25 cellular contexts compared by ENCODE assay signal in the genomic region with DNA sequence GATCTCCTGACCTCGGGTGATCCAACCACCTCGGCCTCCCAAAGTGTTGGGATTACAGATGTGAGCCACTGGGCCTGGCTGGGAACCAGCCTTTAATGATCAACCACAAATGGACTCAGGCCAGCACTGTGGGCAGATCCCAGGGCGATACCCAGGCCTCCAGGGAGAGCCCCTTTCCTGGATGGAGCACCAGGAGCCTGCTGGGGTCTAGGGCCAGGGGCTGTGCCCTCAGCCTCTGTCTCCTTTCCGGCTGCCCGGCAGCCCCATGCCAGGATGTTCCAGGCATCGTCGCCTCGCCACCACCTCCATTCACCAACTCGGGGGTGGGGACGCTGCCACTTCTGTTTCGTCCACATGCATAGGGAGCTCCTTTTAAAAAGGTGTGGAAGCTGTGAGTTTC. TPM values are rescaled to one million over a fixed set of nuclear protein-coding genes. Genes with fewer than 3 reads are reported as not detected.
A peak's percentile ranks its signal among the peaks of the same experiment; 100 is the strongest.
DNase-seq lines count a peak whose midpoint lies in the region; ATAC-seq and TF ChIP-seq lines count a peak whose summit lies in the region.
"Had no signal": no experiment of that assay in that cellular context is flagged by ENCODE, and none has a peak within 500 bp of the region (broad histone marks: within the 10 kb centered on the region; RNA-seq: fewer than 3 reads in every experiment).

No MANE protein-coding gene starts in this region.

- TF ChIP-seq POLR2A in right lobe of liver (IDR thresholded peaks at IDR 0.05) = no peak

- TF ChIP-seq CTCF in BJ (IDR thresholded peaks at IDR 0.05; ENCODE audit: insufficient read depth, low read depth, low read length) = no peak
- TF ChIP-seq CTCF in right lobe of liver (IDR thresholded peaks at IDR 0.05) = no peak

- 59% methylated on average over 3 of the region's 11 CpGs for WGBS in right lobe of liver (ENCODE audit: insufficient coverage, low coverage, low lambda C conversion rate, missing lambda C conversion rate)

- intact Hi-C loops in right lobe of liver (cut with DNase I) = no loop called here
- intact Hi-C loops in sciatic nerve (cut with DNase I) = no loop called here

- H3K4me3 ChIP-seq in BJ (ENCODE audit: low read depth, low read length) = peak overlapping the region; percentile 63
- H3K4me3 ChIP-seq in right lobe of liver = no peak overlapping the region
- H3K4me3 ChIP-seq: GM12878, SJSA1 had no signal

- CTCF ChIA-PET in BJ (lab: Yijun Ruan, JAX) = no interaction called here

- ATAC-seq in right lobe of liver (peak; percentile 26 to 34 (median 30)), sciatic nerve (peak; percentile 0)
- ATAC-seq: GM12878 had no signal

- peaks cover 0 to 20% (median 2%) of the 10 kb centered on the region in 4 donors for H3K4me1 ChIP-seq in right lobe of liver
- H3K4me1 ChIP-seq: parathyroid adenoma, SJSA1 had no signal

- no peaks in the 10 kb centered on the region for H3K9me3 ChIP-seq in right lobe of liver
- H3K9me3 ChIP-seq: testis had no signal

- DNase-seq in BJ (ENCODE audit: low read depth) (no peak), ecto neural progenitor cell (ENCODE audit: low spot score) (peak; percentile 39), right lobe of liver (peak in 1 of 3 donors; percentile 52), sciatic nerve (ENCODE audit: low spot score) (no peak), pons (ENCODE audit: low spot score) (no peak), DMS 273 treated with DMSO at 0.1 percent for 48 hours (lab: John Stamatoyannopoulos, UW) (no peak), GM19238 (ENCODE audit: insufficient read length, low spot score) (no peak)
- no peak for DNase-seq in stimulated activated CD4-positive, alpha-beta T cell treated with anti-CD3 and anti-CD28 coated beads, Interleukin-1b, Interleukin-23, amount 100 ng/mL, for 48 hours
- DNase-seq: activated CD4-positive, alpha-beta T cell treated with anti-CD3 and anti-CD28 coated beads for 4 hours; activated naive CD4-positive, alpha-beta T cell treated with anti-CD3 and anti-CD28 coated beads, Interleukin-2, amount 50 U/mL, for 16 hours; effector CD4-positive, alpha-beta T cell; KG1; NCI-H1092 treated with DMSO at 0.1 percent for 48 hours; NCI-H187 treated with DMSO at 0.1 percent for 48 hours; NCI-H2171 treated with DMSO at 0.1 percent for 48 hours; NCI-H510A; stimulated activated naive CD4-positive, alpha-beta T cell; T1000; testis had no signal

- H3K27me3 ChIP-seq in BJ (ENCODE audit: control insufficient read depth, insufficient read depth, low read length) (no peaks in the 10 kb centered on the region), right lobe of liver (no peaks in the 10 kb centered on the region)
- H3K27me3 ChIP-seq: SJSA1, testis had no signal

- H3K36me3 ChIP-seq in BJ (ENCODE audit: control insufficient read depth, insufficient read depth, low read length) = no peaks in the 10 kb centered on the region; the same call in 1 of the 2 replicates
- no peaks in the 10 kb centered on the region for H3K36me3 ChIP-seq in right lobe of liver
- H3K36me3 ChIP-seq: SJSA1 had no signal

- H3K27ac ChIP-seq in right lobe of liver = no peak overlapping the region
- H3K27ac ChIP-seq: parathyroid adenoma, SJSA1, testis, VCaP had no signal

- POLR2A ChIA-PET in BJ (lab: Charles Lee) = no interaction called here

RNA-seq across cellular contexts. Expression of a gene that starts 2.3 kb away (rescaled TPM):
- polyA plus RNA-seq in BJ (2011; rRNA removed) = 40.1 and 68.5 TPM in 2 replicates
- polyA minus RNA-seq in BJ (2011; rRNA and poly(A)+ RNA removed) = 27.9 and 29.3 TPM in 2 replicates
- total RNA-seq in right lobe of liver (10 to 100 TPM in 4 of 6 experiments, 1 to 10 TPM in 2; 4.7 to 17.0 (median 10.9) TPM), sciatic nerve (224 TPM)
- total RNA-seq: glomerular endothelial cell, RPMI7951 had no signal

Comparison
In these comparisons a context has a peak if more than half of its experiments do, and no peak if none do; other contexts are left out.
1. RNA of a gene that starts 2.3 kb away (total RNA-seq): 224 TPM in sciatic nerve (single experiment); 4.7 to 17.0 TPM in right lobe of liver; every median in the first group is over 10 times any median in the second.